ENCODE assay signal across 23 cellular contexts in genomic region chr11:115598502-115598901, GRCh38.
"Had no signal": no experiment of that assay in that cellular context is flagged by ENCODE, and none has a peak within 500 bp of the region (broad histone marks: within the 10 kb centered on the region; RNA-seq: fewer than 3 reads in every experiment).

No MANE protein-coding gene starts in this region.

- H3K4me1 ChIP-seq: SJSA1 had no signal

- DNase-seq: IMR-90; Karpas-422; KG1; MM.1S; MV-4-11; NCI-H1048; NCI-H1105; NCI-H1417; NCI-H1436 treated with DMSO at 0.1 percent for 48 hours; NCI-H1694; NCI-H187 treated with DMSO at 0.1 percent for 48 hours; NCI-H2029 treated with DMSO at 0.1 percent for 48 hours; NCI-H345; NCI-H446 treated with DMSO at 0.1 percent for 48 hours; NCI-H510A treated with DMSO at 0.1 percent for 48 hours; NK-92 treated with Interleukin-12 subunit alpha and Interleukin-12 subunit beta, amount 100 ng/mL, for 24 hours; PC-3; SIG-M5 had no signal

- ATAC-seq: HepG2, Panc1, PC-3 had no signal

- H3K9me3 ChIP-seq: SJSA1 had no signal

- H3K27me3 ChIP-seq: SJSA1 had no signal

- FAIRE-seq: HepG2 had no signal

- H3K4me3 ChIP-seq: SJSA1, SK-N-MC had no signal

- H3K27ac ChIP-seq: RWPE1, SJSA1, SK-N-MC had no signal

- H3K36me3 ChIP-seq: SJSA1 had no signal
